In genomic region chr13:83895994-83896580, GRCh38 we compare ENCODE assay signal across 2 cellular contexts.
A peak's percentile ranks its signal among the peaks of the same experiment; 100 is the strongest.
TF ChIP-seq lines count a peak whose summit lies in the region.

No MANE protein-coding gene starts in this region.

TF ChIP-seq in HEK293, 187 proteins besides CTCF, POLR2A, EP300 and RAD21 (continued from another document):
- peak; percentile 54 for TF ChIP-seq SETDB1 (IDR thresholded peaks at IDR 0.05; ENCODE audit: insufficient read length, low read length)

TF ChIP-seq in H1, 55 proteins besides CTCF, POLR2A, EP300 and RAD21 (continued from another document):
- TF ChIP-seq POLR2AphosphoS5 (IDR thresholded peaks at IDR 0.05; ENCODE audit: low read depth, low read length): no peak
- TF ChIP-seq MAFK (IDR thresholded peaks at IDR 0.05; ENCODE audit: low read depth, low read length): no peak
- no peak for TF ChIP-seq SP4 (IDR thresholded peaks at IDR 0.05; ENCODE audit: low read length)
- no peak for TF ChIP-seq TAF1 (IDR thresholded peaks at IDR 0.05; ENCODE audit: low read depth, low read length)
- no peak for TF ChIP-seq CHD2 (IDR thresholded peaks at IDR 0.05; ENCODE audit: low read length)
- TF ChIP-seq ASH2L (IDR thresholded peaks at IDR 0.05; ENCODE audit: low read length): no peak
- TF ChIP-seq ATF2 (IDR thresholded peaks at IDR 0.05; ENCODE audit: low read length): no peak
- TF ChIP-seq CREB1 (IDR thresholded peaks at IDR 0.05): no peak
- no peak for TF ChIP-seq RBBP5 (IDR thresholded peaks at IDR 0.05; ENCODE audit: borderline replicate concordance, low read depth, low read length)
